ENCODE assay signal across 8 cellular contexts in the genomic region with DNA sequence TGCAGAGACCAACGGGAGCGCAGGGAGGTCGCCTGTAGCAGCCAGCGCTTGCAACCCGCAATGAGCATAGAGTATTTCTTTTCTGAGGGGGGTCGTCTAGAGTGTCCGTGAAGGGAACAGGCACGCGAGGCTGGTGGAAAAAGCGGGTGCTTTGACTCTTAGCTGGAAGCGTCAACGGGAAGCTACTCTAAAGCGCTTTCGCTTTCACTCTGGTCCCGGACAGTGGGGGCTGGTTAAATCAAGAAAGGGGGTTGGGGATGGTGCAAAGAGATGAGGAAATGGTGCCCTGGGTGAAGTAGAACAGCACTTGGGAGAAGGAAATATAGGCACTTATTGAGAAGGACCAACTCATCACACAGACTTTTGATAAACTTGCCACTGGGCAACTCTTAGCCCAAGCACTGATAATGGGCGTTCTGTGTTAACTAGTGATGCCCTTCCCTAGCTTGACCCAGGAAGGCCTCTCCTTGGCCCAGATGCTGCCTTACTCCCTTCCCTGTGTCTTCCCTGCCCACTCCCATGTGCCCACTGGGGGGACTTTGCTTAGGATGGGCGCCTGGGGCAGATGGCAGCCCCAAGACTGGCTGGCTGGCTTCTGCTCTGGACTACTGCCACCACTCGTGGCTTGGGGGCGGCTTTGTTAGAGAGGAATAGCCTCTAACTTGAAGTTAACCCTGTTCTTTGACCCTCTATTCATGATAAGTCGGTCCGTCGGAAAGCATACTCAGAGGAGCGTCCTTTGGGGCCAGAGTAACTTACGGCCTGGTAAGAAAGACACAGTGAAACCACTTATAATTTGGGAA. TPM values are rescaled to one million over a fixed set of nuclear protein-coding genes. Genes with fewer than 3 reads are reported as not detected.
DNase-seq lines count a peak whose midpoint lies in the region; ATAC-seq and TF ChIP-seq lines count a peak whose summit lies in the region.

No MANE protein-coding gene starts in this region.

- H3K79me2 ChIP-seq in MM.1S (ENCODE audit: low read length), result peaks cover 49% of the 10 kb centered on the region

- H3K4me1 ChIP-seq in CD8-positive, alpha-beta memory T cell (ENCODE audit: insufficient read depth, low read length), result peaks cover 62% of the 10 kb centered on the region
- peaks cover 17% of the 10 kb centered on the region; the same call in 1 of the 2 replicates for H3K4me1 ChIP-seq in MM.1S (ENCODE audit: low read length)
- peaks cover 3% of the 10 kb centered on the region for H3K4me1 ChIP-seq in urinary bladder (ENCODE audit: insufficient read depth)

- H3K36me3 Mint-ChIP-seq in CD8-positive, alpha-beta memory T cell, result peaks cover 16 to 94% (median 48%) of the 10 kb centered on the region in 3 donors
- H3K36me3 Mint-ChIP-seq in activated T-cell treated with anti-CD3 and anti-CD28 coated beads, Interleukin-2, amount 50 U/mL, for 24 hours (ENCODE audit: low read depth), result peaks cover 95% of the 10 kb centered on the region
- H3K36me3 Mint-ChIP-seq in natural killer cell treated with Interleukin-12 subunit alpha and Interleukin-12 subunit beta and Interleukin-15 and Interleukin-18, amount 100 ng/mL, for 72 hours, result peaks cover 71% of the 10 kb centered on the region

- no peaks in the 10 kb centered on the region for H3K27me3 ChIP-seq in CD8-positive, alpha-beta memory T cell (ENCODE audit: insufficient read depth, low read length, poor library complexity, severe bottlenecking)
- no peaks in the 10 kb centered on the region for H3K27me3 ChIP-seq in MM.1S (replicated peaks; ENCODE audit: insufficient read depth, low read length)

- peak overlapping the region; percentile 90 for H3K4me3 ChIP-seq in CD8-positive, alpha-beta memory T cell (ENCODE audit: low read length)
- H3K4me3 ChIP-seq in MM.1S (ENCODE audit: low read length), result peak overlapping the region; percentile 90
- H3K4me3 ChIP-seq in urinary bladder (ENCODE audit: low read depth, low read length), result peak overlapping the region; percentile 70

- peaks cover 8% of the 10 kb centered on the region; the same call in 1 of the 2 replicates for H3F3A ChIP-seq in MM.1S (ENCODE audit: insufficient read depth, low read length)

- peaks cover 62% of the 10 kb centered on the region for H3K36me3 ChIP-seq in CD8-positive, alpha-beta memory T cell (ENCODE audit: insufficient read depth, low read length)
- H3K36me3 ChIP-seq in MM.1S (replicated peaks; ENCODE audit: insufficient read depth, low read length), result peaks cover 10% of the 10 kb centered on the region; the same call in 1 of the 2 replicates
- H3K36me3 ChIP-seq in urinary bladder (ENCODE audit: insufficient read depth), result no peaks in the 10 kb centered on the region

- no peak for TF ChIP-seq CTCF in MM.1S (IDR thresholded peaks at IDR 0.05; ENCODE audit: low read length)

- H3K9me3 Mint-ChIP-seq in CD8-positive, alpha-beta memory T cell, result no peaks in the 10 kb centered on the region
- H3K9me3 Mint-ChIP-seq in activated T-cell treated with anti-CD3 and anti-CD28 coated beads, Interleukin-2, amount 50 U/mL, for 24 hours, result no peaks in the 10 kb centered on the region
- H3K9me3 Mint-ChIP-seq in natural killer cell treated with Interleukin-12 subunit alpha and Interleukin-12 subunit beta and Interleukin-15 and Interleukin-18, amount 100 ng/mL, for 72 hours, result no peaks in the 10 kb centered on the region

- peak overlapping the region; percentile 97 for H3K27ac ChIP-seq in CD8-positive, alpha-beta memory T cell (ENCODE audit: low read depth, low read length)
- H3K27ac ChIP-seq in MM.1S (ENCODE audit: low read length) (peak overlapping the region; percentile 95; the same call in 1 of the 2 replicates), urinary bladder (ENCODE audit: low read depth) (peak overlapping the region; percentile 97)

- POLR2A ChIA-PET in CD8-positive, alpha-beta memory T cell (lab: Charles Lee), result interaction anchor here (0.5 to 5.5 kb wide), 10 partner anchors 13 to 694 kb away, joined by 3 to 350 read pairs (median 4); a partner anchor contains a TSS

- peaks cover 72 to 81% (median 78%) of the 10 kb centered on the region in 3 donors for H3K4me1 Mint-ChIP-seq in CD8-positive, alpha-beta memory T cell
- peaks cover 66% of the 10 kb centered on the region for H3K4me1 Mint-ChIP-seq in activated T-cell treated with anti-CD3 and anti-CD28 coated beads, Interleukin-2, amount 50 U/mL, for 24 hours (ENCODE audit: low read depth)
- peaks cover 57 to 71% of the 10 kb centered on the region in 2 donors for H3K4me1 Mint-ChIP-seq in natural killer cell treated with Interleukin-12 subunit alpha and Interleukin-12 subunit beta and Interleukin-15 and Interleukin-18, amount 100 ng/mL, for 72 hours (ENCODE audit: low read depth in 2 of 2)

- peak overlapping the region; percentile 71 for H2AFZ ChIP-seq in MM.1S (ENCODE audit: low read length)

- CTCF ChIA-PET in CD8-positive, alpha-beta memory T cell (lab: Charles Lee), result interaction anchor here (0.9 to 7.9 kb wide), 11 partner anchors 9 to 146 kb away, joined by 3 to 295 read pairs (median 10); a partner anchor contains a TSS

- H3K9ac ChIP-seq in MM.1S (ENCODE audit: low read length), result peak overlapping the region; percentile 86

- peak overlapping the region; percentile 95 to 100 (median 99) for H3K4me3 Mint-ChIP-seq in CD8-positive, alpha-beta memory T cell
- peak overlapping the region; percentile 97 for H3K4me3 Mint-ChIP-seq in activated T-cell treated with anti-CD3 and anti-CD28 coated beads, Interleukin-2, amount 50 U/mL, for 24 hours
- H3K4me3 Mint-ChIP-seq in natural killer cell treated with Interleukin-12 subunit alpha and Interleukin-12 subunit beta and Interleukin-15 and Interleukin-18, amount 100 ng/mL, for 72 hours, result peak overlapping the region; percentile 97

- H3K9me2 ChIP-seq in MM.1S (replicated peaks; ENCODE audit: insufficient read depth, low read length), result no peaks in the 10 kb centered on the region

- peak overlapping the region; percentile 99 to 100 (median 100) for H3K27ac Mint-ChIP-seq in CD8-positive, alpha-beta memory T cell
- peak overlapping the region; percentile 100 for H3K27ac Mint-ChIP-seq in activated T-cell treated with anti-CD3 and anti-CD28 coated beads, Interleukin-2, amount 50 U/mL, for 24 hours
- peak overlapping the region; percentile 98 to 100 for H3K27ac Mint-ChIP-seq in natural killer cell treated with Interleukin-12 subunit alpha and Interleukin-12 subunit beta and Interleukin-15 and Interleukin-18, amount 100 ng/mL, for 72 hours

- H3K4me2 ChIP-seq in MM.1S (ENCODE audit: low read depth, low read length), result peak overlapping the region; percentile 85

- no peaks in the 10 kb centered on the region for H3K9me3 ChIP-seq in CD8-positive, alpha-beta memory T cell (ENCODE audit: low read length)
- H3K9me3 ChIP-seq in MM.1S (replicated peaks; ENCODE audit: insufficient read depth, low read length), result no peaks in the 10 kb centered on the region

- H3K27me3 Mint-ChIP-seq in CD8-positive, alpha-beta memory T cell, result no peaks in the 10 kb centered on the region
- H3K27me3 Mint-ChIP-seq in activated T-cell treated with anti-CD3 and anti-CD28 coated beads, Interleukin-2, amount 50 U/mL, for 24 hours, result no peaks in the 10 kb centered on the region
- no peaks in the 10 kb centered on the region for H3K27me3 Mint-ChIP-seq in natural killer cell treated with Interleukin-12 subunit alpha and Interleukin-12 subunit beta and Interleukin-15 and Interleukin-18, amount 100 ng/mL, for 72 hours

- peak in 4 of 5 donors; percentile 44 to 77 (median 58) for DNase-seq in CD8-positive, alpha-beta memory T cell
- peak; percentile 60 for DNase-seq in MM.1S
- DNase-seq in activated T-cell treated with anti-CD3 and anti-CD28 coated beads, Interleukin-2, amount 50 U/mL, for 24 hours, result peak; percentile 57
- peak; percentile 60 for DNase-seq in fibroblast of peridontal ligament (ENCODE audit: extremely low read depth)
- peak; percentile 82 for DNase-seq in natural killer cell treated with Interleukin-12 subunit alpha and Interleukin-12 subunit beta and Interleukin-15 and Interleukin-18, amount 100 ng/mL, for 72 hours (ENCODE audit: low spot score)
- DNase-seq in NCI-H2081 (lab: John Stamatoyannopoulos, UW), result no peak

- no peaks in the 10 kb centered on the region for H4K20me1 ChIP-seq in MM.1S (ENCODE audit: insufficient read depth, low read length)

- ATAC-seq in GM21619 (IDR thresholded peaks at IDR 0.05; ENCODE audit: unreplicated experiment), result peak; percentile 9
- ATAC-seq in natural killer cell treated with Interleukin-12 subunit alpha and Interleukin-12 subunit beta and Interleukin-15 and Interleukin-18, amount 100 ng/mL, for 72 hours, result peak; percentile 59 to 66

- WGBS in urinary bladder, result 20% methylated on average over 24 of the region's 24 CpGs

RNA-seq across cellular contexts. Expression of a gene that starts 0.6 kb away (rescaled TPM):
- 100 to 1,000 TPM; 245 to 255 TPM for total RNA-seq in CD8-positive, alpha-beta memory T cell
- polyA plus RNA-seq in CD8-positive, alpha-beta memory T cell, result 597 TPM
- 100 to 1,000 TPM; 212 to 401 TPM for total RNA-seq in natural killer cell treated with Interleukin-12 subunit alpha and Interleukin-12 subunit beta and Interleukin-15 and Interleukin-18, amount 100 ng/mL, for 72 hours
- 6.7 TPM for total RNA-seq in urinary bladder
- 53.0 TPM for polyA plus RNA-seq in urinary bladder

RNA-seq across cellular contexts. Expression of a gene that starts 1.1 kb away (rescaled TPM):
- total RNA-seq in CD8-positive, alpha-beta memory T cell, result 100 to 1,000 TPM; 394 to 407 TPM
- 396 TPM for polyA plus RNA-seq in CD8-positive, alpha-beta memory T cell
- 100 to 1,000 TPM; 512 to 588 TPM for total RNA-seq in natural killer cell treated with Interleukin-12 subunit alpha and Interleukin-12 subunit beta and Interleukin-15 and Interleukin-18, amount 100 ng/mL, for 72 hours
- 16.7 TPM for total RNA-seq in urinary bladder
- 49.8 TPM for polyA plus RNA-seq in urinary bladder

RNA-seq across cellular contexts. Expression of a gene that starts 10.7 kb away (rescaled TPM):
- 100 to 1,000 TPM; 311 to 326 TPM for total RNA-seq in CD8-positive, alpha-beta memory T cell
- 422 TPM for polyA plus RNA-seq in CD8-positive, alpha-beta memory T cell
- 100 to 1,000 TPM; 259 to 356 TPM for total RNA-seq in natural killer cell treated with Interleukin-12 subunit alpha and Interleukin-12 subunit beta and Interleukin-15 and Interleukin-18, amount 100 ng/mL, for 72 hours
- total RNA-seq in urinary bladder, result 24.9 TPM
- 82.0 TPM for polyA plus RNA-seq in urinary bladder

RNA-seq across cellular contexts. Expression of a gene that starts 16.0 kb away (rescaled TPM):
- total RNA-seq in CD8-positive, alpha-beta memory T cell, result 100 to 1,000 TPM; 221 to 228 TPM
- 35.8 TPM for polyA plus RNA-seq in CD8-positive, alpha-beta memory T cell
- 100 to 1,000 TPM; 220 to 252 TPM for total RNA-seq in natural killer cell treated with Interleukin-12 subunit alpha and Interleukin-12 subunit beta and Interleukin-15 and Interleukin-18, amount 100 ng/mL, for 72 hours
- 14.0 TPM for total RNA-seq in urinary bladder
- polyA plus RNA-seq in urinary bladder, result 18.5 TPM

RNA-seq across cellular contexts. Expression of a gene that starts 37.8 kb away (rescaled TPM):
- total RNA-seq in CD8-positive, alpha-beta memory T cell, result under 1 TPM; 0.77 to 0.97 TPM
- polyA plus RNA-seq in CD8-positive, alpha-beta memory T cell, result 0.62 TPM
- total RNA-seq in natural killer cell treated with Interleukin-12 subunit alpha and Interleukin-12 subunit beta and Interleukin-15 and Interleukin-18, amount 100 ng/mL, for 72 hours, result 10 to 100 TPM in 1 of 2 donors, 1 to 10 TPM in 1; 3.3 to 13.9 TPM
- 0.42 TPM for total RNA-seq in urinary bladder
- polyA plus RNA-seq in urinary bladder, result 0.90 TPM

Comparison
In these comparisons a context has a peak if more than half of its experiments do, and no peak if none do; other contexts are left out.
1. DNase-seq: peak in CD8-positive, alpha-beta memory T cell (4 of 5), MM.1S (single experiment), activated T-cell treated with anti-CD3 and anti-CD28 coated beads, Interleukin-2, amount 50 U/mL, for 24 hours (single experiment), fibroblast of peridontal ligament (single experiment) and natural killer cell treated with Interleukin-12 subunit alpha and Interleukin-12 subunit beta and Interleukin-15 and Interleukin-18, amount 100 ng/mL, for 72 hours (single experiment); none in NCI-H2081 (0 of 2).
2. RNA of a gene that starts 0.6 kb away (total RNA-seq): 212 to 401 TPM in natural killer cell treated with Interleukin-12 subunit alpha and Interleukin-12 subunit beta and Interleukin-15 and Interleukin-18, amount 100 ng/mL, for 72 hours and 245 to 255 TPM in CD8-positive, alpha-beta memory T cell; 6.7 TPM in urinary bladder (single experiment); every median in the first group is over 10 times any median in the second.
3. RNA of a gene that starts 1.1 kb away (total RNA-seq): 512 to 588 TPM in natural killer cell treated with Interleukin-12 subunit alpha and Interleukin-12 subunit beta and Interleukin-15 and Interleukin-18, amount 100 ng/mL, for 72 hours and 394 to 407 TPM in CD8-positive, alpha-beta memory T cell; 16.7 TPM in urinary bladder (single experiment); every median in the first group is over 10 times any median in the second.
4. RNA of a gene that starts 10.7 kb away (total RNA-seq): 259 to 356 TPM in natural killer cell treated with Interleukin-12 subunit alpha and Interleukin-12 subunit beta and Interleukin-15 and Interleukin-18, amount 100 ng/mL, for 72 hours and 311 to 326 TPM in CD8-positive, alpha-beta memory T cell; 24.9 TPM in urinary bladder (single experiment); every median in the first group is over 10 times any median in the second.
5. Peak in every context shown above with its lines, with median percentiles within 50 percentile points of each other: H3K27ac ChIP-seq, H3K4me3 ChIP-seq, H3K27ac Mint-ChIP-seq and H3K4me3 Mint-ChIP-seq.